ENCODE assay signal across 1 cellular context in genomic region chr10:75540357-75541335, GRCh38.
TF ChIP-seq lines count a peak whose summit lies in the region.

No MANE protein-coding gene starts in this region.

TF ChIP-seq in H1, 55 proteins besides CTCF, POLR2A, EP300 and RAD21:
- no peak for TF ChIP-seq RBBP5 (IDR thresholded peaks at IDR 0.05; ENCODE audit: borderline replicate concordance, low read depth, low read length)
- TF ChIP-seq TEAD4 (IDR thresholded peaks at IDR 0.05; ENCODE audit: low read depth, low read length) = no peak
- TF ChIP-seq CHD7 (IDR thresholded peaks at IDR 0.05; ENCODE audit: insufficient replicate concordance, low read length) = peak; percentile 24
TF ChIP-seq in H1: peak in this region for 1.
